ENCODE assay signal across 1 cellular context in genomic region chr5:132963175-132964104, GRCh38.
TF ChIP-seq lines count a peak whose summit lies in the region.

TSS of gene AFF4 (minus strand) at chr5:132963634. CDS start at chr5:132937189, 26,445 bp downstream.

TF ChIP-seq in GM12878, 131 proteins besides CTCF, POLR2A, EP300 and RAD21 (continued from another document and continues in another):
- peak; percentile 75; the same call in 1 of the 2 replicates for TF ChIP-seq ZBTB40 (IDR thresholded peaks at IDR 0.05; ENCODE audit: borderline replicate concordance)
- TF ChIP-seq ZNF207 (IDR thresholded peaks at IDR 0.05; ENCODE audit: borderline replicate concordance), result 0 out of 2 replicates have a peak, but pooled peaks have one; percentile 49
- TF ChIP-seq HCFC1 (IDR thresholded peaks at IDR 0.05; ENCODE audit: low read length), result peak; percentile 47; the same call in 1 of the 2 replicates
- TF ChIP-seq SRF (IDR thresholded peaks at IDR 0.05; ENCODE audit: low read depth in 2 of 2, low read length in 2 of 2), result no peak
- TF ChIP-seq NBN (IDR thresholded peaks at IDR 0.05), result peak; percentile 65
- peak; percentile 88 for TF ChIP-seq ZNF687 (IDR thresholded peaks at IDR 0.05)
- no peak for TF ChIP-seq CEBPZ (IDR thresholded peaks at IDR 0.05; ENCODE audit: low read depth, low read length)
- peak; percentile 60; the same call in 1 of the 2 replicates for TF ChIP-seq CREB1 (IDR thresholded peaks at IDR 0.05; ENCODE audit: low read depth)
- TF ChIP-seq ZSCAN29 (IDR thresholded peaks at IDR 0.05), result 0 out of 2 replicates have a peak, but pooled peaks have one; percentile 14
- TF ChIP-seq SREBF2 (IDR thresholded peaks at IDR 0.05; ENCODE audit: low read length), result no peak
- TF ChIP-seq MEF2B (IDR thresholded peaks at IDR 0.05; ENCODE audit: partially characterized antibody, poor library complexity, severe bottlenecking), result peak; percentile 74
- TF ChIP-seq JUNB (IDR thresholded peaks at IDR 0.05), result no peak
- TF ChIP-seq E4F1 (IDR thresholded peaks at IDR 0.05; ENCODE audit: borderline replicate concordance, partially characterized antibody), result no peak
- no peak for TF ChIP-seq SMC3 (IDR thresholded peaks at IDR 0.05; ENCODE audit: borderline replicate concordance, low read length)
- TF ChIP-seq BCL11A (IDR thresholded peaks at IDR 0.05; ENCODE audit: low read depth, low read length), result 0 out of 2 replicates have a peak, but pooled peaks have one; percentile 14
- peak; percentile 74 for TF ChIP-seq BACH1 (IDR thresholded peaks at IDR 0.05; ENCODE audit: borderline replicate concordance)
- TF ChIP-seq EED (IDR thresholded peaks at IDR 0.05; ENCODE audit: low read depth), result no peak
- peak; percentile 81 for TF ChIP-seq ZBTB4 (CRISPR knock-in tag; IDR thresholded peaks at IDR 0.05)
- TF ChIP-seq ZNF622 (IDR thresholded peaks at IDR 0.05), result no peak
- TF ChIP-seq MXI1 (IDR thresholded peaks at IDR 0.05; ENCODE audit: low read depth, low read length), result peak; percentile 60
- TF ChIP-seq ASH2L (IDR thresholded peaks at IDR 0.05; ENCODE audit: borderline replicate concordance, low read depth), result peak; percentile 87; the same call in 1 of the 2 replicates
- TF ChIP-seq ATF3 (IDR thresholded peaks at IDR 0.05; ENCODE audit: borderline replicate concordance, extremely low read depth, low read depth, low read length), result peak; percentile 97
- TF ChIP-seq FOS (IDR thresholded peaks at IDR 0.05; ENCODE audit: borderline replicate concordance, extremely low read depth, insufficient read length), result peak; percentile 74
- TF ChIP-seq TCF3 (IDR thresholded peaks at IDR 0.05; ENCODE audit: borderline replicate concordance, insufficient read depth, low read depth, low read length), result peak; percentile 93
- no peak; the same call in 1 of the 2 replicates for TF ChIP-seq CBFB (IDR thresholded peaks at IDR 0.05; ENCODE audit: low read depth)
- peak; percentile 70; the same call in 1 of the 2 replicates for TF ChIP-seq TAF1 (IDR thresholded peaks at IDR 0.05; ENCODE audit: borderline replicate concordance, low read depth, low read length)
- peak; percentile 53 for TF ChIP-seq ZBTB11 (CRISPR knock-in tag; IDR thresholded peaks at IDR 0.05)
